In the genomic region with DNA sequence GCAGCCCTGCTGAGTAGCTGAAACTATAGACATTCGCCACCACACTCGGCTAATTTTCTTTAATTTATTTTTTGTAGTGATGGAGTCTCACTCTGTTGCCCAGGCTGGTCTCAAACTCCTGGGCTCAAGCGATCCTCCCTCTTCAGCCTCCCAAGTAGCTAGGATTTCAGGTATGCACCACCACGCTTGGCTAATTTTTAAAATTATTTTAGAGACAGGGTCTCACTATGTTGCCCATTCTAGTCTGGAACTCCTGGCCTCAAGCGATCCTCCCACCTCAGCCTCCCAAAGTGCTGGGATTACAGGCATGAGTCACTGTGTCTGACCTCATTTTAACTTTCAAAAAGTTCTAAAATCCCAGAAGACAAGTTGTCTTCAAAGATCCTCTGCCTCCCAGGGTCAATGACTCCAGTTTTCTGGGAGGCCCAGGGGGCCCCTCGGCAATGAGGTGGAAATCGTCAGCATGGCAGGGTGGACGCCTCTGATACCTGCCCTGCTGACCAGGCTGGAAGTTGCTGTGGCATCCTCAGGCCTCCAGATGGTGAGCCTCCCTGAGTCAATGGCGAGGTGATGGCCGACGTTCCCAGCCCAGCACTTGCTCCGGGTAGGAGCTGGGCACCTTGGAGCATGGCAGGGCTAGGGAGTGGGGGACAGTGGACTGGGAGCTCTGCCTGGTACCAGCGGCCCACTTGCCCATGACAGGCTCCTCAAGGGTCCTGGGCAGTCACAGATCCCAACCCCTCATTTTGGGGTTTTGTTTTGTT, we compare ENCODE assay signal across 17 cellular contexts. TPM values are rescaled to one million over a fixed set of nuclear protein-coding genes. Genes with fewer than 3 reads are reported as not detected.
DNase-seq lines count a peak whose midpoint lies in the region; TF ChIP-seq lines count a peak whose summit lies in the region.
"Had no signal": no experiment of that assay in that cellular context is flagged by ENCODE, and none has a peak within 500 bp of the region (broad histone marks: within the 10 kb centered on the region; RNA-seq: fewer than 3 reads in every experiment).

No MANE protein-coding gene starts in this region.

- H3K27me3 ChIP-seq in layer of hippocampus (ENCODE audit: control insufficient read depth, insufficient read depth, low read length) (peaks cover 2% of the 10 kb centered on the region), right atrium auricular region (no peaks in the 10 kb centered on the region)

- H3K27ac Mint-ChIP-seq in chondrocyte (ENCODE audit: unreplicated experiment): no peak overlapping the region

- no peak overlapping the region for H3K4me3 ChIP-seq in right atrium auricular region

- no peaks in the 10 kb centered on the region for H3K9me3 Mint-ChIP-seq in chondrocyte (ENCODE audit: low read depth)

- TF ChIP-seq RAD21 in Ishikawa (IDR thresholded peaks at IDR 0.05; ENCODE audit: low read depth): no peak

- H3K4me1 Mint-ChIP-seq in chondrocyte (ENCODE audit: low read depth): peaks cover 35% of the 10 kb centered on the region

- H3K9me3 ChIP-seq in right atrium auricular region: peaks cover 0 to 9% of the 10 kb centered on the region in 2 donors

- H3K27ac ChIP-seq in layer of hippocampus (ENCODE audit: low read depth, low read length): peak overlapping the region; percentile 38
- H3K27ac ChIP-seq in right atrium auricular region: no peak overlapping the region
- H3K27ac ChIP-seq: C4-2B had no signal

- peak; percentile 73 for DNase-seq in chondrocyte (ENCODE audit: low spot score)
- no peak for DNase-seq in DMS53 treated with DMSO at 0.1 percent for 48 hours (lab: John Stamatoyannopoulos, UW; ENCODE audit: unreplicated experiment)
- DNase-seq in MV-4-11 (lab: John Stamatoyannopoulos, UW): no peak
- DNase-seq in DMS114 treated with DMSO at 0.1 percent for 48 hours (lab: John Stamatoyannopoulos, UW; ENCODE audit: unreplicated experiment): no peak
- no peak for DNase-seq in right atrium auricular region (ENCODE audit: low spot score)
- DNase-seq: AML-193; DMS 273 treated with DMSO at 0.1 percent for 48 hours; GDM1; KBM-7; NCI-H1694 treated with DMSO at 0.1 percent for 48 hours; NCI-H748 treated with DMSO at 0.1 percent for 48 hours; NK-92 treated with Interleukin-12 subunit alpha and Interleukin-12 subunit beta, amount 100 ng/mL, for 24 hours; RPMI8226 had no signal

- no peaks in the 10 kb centered on the region for H3K27me3 Mint-ChIP-seq in chondrocyte (ENCODE audit: low read depth)

- peaks cover 2% of the 10 kb centered on the region for H3K36me3 Mint-ChIP-seq in chondrocyte (ENCODE audit: low read depth)

- no peak overlapping the region for H3K4me3 Mint-ChIP-seq in chondrocyte (ENCODE audit: unreplicated experiment)

- TF ChIP-seq EP300 in Ishikawa (IDR thresholded peaks at IDR 0.05; ENCODE audit: borderline replicate concordance): no peak

- no peaks in the 10 kb centered on the region for H3K36me3 ChIP-seq in right atrium auricular region

- TF ChIP-seq CTCF in chondrocyte (IDR thresholded peaks at IDR 0.05): no peak
- no peak for TF ChIP-seq CTCF in right atrium auricular region (IDR thresholded peaks at IDR 0.05)

- H3K4me1 ChIP-seq in right atrium auricular region: peaks cover 0 to 46% of the 10 kb centered on the region in 2 donors

TF ChIP-seq in Ishikawa, 13 proteins besides CTCF, POLR2A, EP300 and RAD21:
- TF ChIP-seq TEAD4 (IDR thresholded peaks at IDR 0.05) (peak; percentile 13; the same call in 1 of the 2 replicates), NFIC (IDR thresholded peaks at IDR 0.05) (no peak), MAX (IDR thresholded peaks at IDR 0.05) (peak; percentile 30; the same call in 1 of the 2 replicates), ZBTB7A (IDR thresholded peaks at IDR 0.05; ENCODE audit: low read depth) (no peak), FOXM1 (IDR thresholded peaks at IDR 0.05; ENCODE audit: borderline replicate concordance, low read depth) (0 out of 2 replicates have a peak, but pooled peaks have one; percentile 9)

RNA-seq across cellular contexts. Expression of gene RPL3, which starts 31.1 kb away (rescaled TPM):
- total RNA-seq in chondrocyte (1,302 to 1,415 TPM (median 1,326 TPM) in 3 replicates), right atrium auricular region (1,000 to 10,000 TPM in 1 of 2 donors, 100 to 1,000 TPM in 1; 440 to 1,190 TPM)

RNA-seq across cellular contexts. Expression of gene PDGFB, which starts 43.5 kb away (rescaled TPM):
- 10.5 to 16.9 TPM (median 16.5 TPM) in 3 replicates for total RNA-seq in chondrocyte
- 10 to 100 TPM; 21.9 to 22.0 TPM for total RNA-seq in right atrium auricular region
- total RNA-seq: NCI-H460 had no signal
